ENCODE assay signal across 24 cellular contexts in the genomic region with DNA sequence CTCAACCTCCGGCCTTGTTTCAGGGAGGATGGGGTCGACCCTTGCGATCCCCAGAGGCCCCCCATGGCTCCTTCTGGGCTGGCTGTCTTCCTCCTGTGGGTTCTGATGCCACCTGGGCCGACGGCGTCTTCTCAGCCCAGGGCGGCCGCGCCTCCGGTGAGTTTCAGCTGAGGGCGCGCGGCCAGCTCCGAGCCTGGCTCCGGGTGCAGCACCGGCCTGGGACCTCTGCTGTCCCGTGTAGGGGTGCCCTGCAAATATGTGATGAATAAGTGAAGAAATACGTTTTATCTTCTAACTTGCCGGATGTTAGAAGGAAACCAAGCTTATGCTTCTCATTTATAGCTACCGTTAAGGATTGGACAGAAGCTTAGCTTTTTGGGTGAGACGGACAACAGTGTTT. TPM values are rescaled to one million over a fixed set of nuclear protein-coding genes. Genes with fewer than 3 reads are reported as not detected.
"Had no signal": no experiment of that assay in that cellular context is flagged by ENCODE, and none has a peak within 500 bp of the region (broad histone marks: within the 10 kb centered on the region; RNA-seq: fewer than 3 reads in every experiment).

No MANE protein-coding gene starts in this region.

RNA-seq across cellular contexts. Expression of a gene that starts 4.4 kb away (rescaled TPM):
- total RNA-seq: hepatocyte, mesothelial cell of epicardium, mononuclear cell, progenitor cell of endocrine pancreas, pulmonary artery endothelial cell, skeletal muscle tissue, smooth muscle cell, stomach, urinary bladder, vagina had no signal
- polyA plus RNA-seq: urinary bladder had no signal

RNA-seq across cellular contexts. Expression of a gene that starts 56.8 kb away (rescaled TPM):
- total RNA-seq: hepatocyte, kidney epithelial cell, left lung, lower leg skin, lung, mesothelial cell of epicardium, mononuclear cell, natural killer cell, occipital lobe, ovary, progenitor cell of endocrine pancreas, pulmonary artery endothelial cell, renal cortical epithelial cell, right atrium auricular region, right lobe of liver, skeletal muscle tissue, smooth muscle cell, stomach, testis, thyroid gland, transverse colon, upper lobe of left lung, urinary bladder, vagina had no signal
- polyA plus RNA-seq: hepatocyte, lung, ovary, smooth muscle cell, stomach, urinary bladder had no signal
